Comparison of ENCODE assay signal across 2 cellular contexts in genomic region chrX:129249563-129249962, GRCh38.
TF ChIP-seq lines count a peak whose summit lies in the region.

No MANE protein-coding gene starts in this region.

TF ChIP-seq in HepG2, 621 proteins besides CTCF, POLR2A, EP300 and RAD21 (continued from another document):
- TF ChIP-seq MAFF (IDR thresholded peaks at IDR 0.05; ENCODE audit: low read depth, low read length) = 0 out of 2 replicates have a peak, but pooled peaks have one; percentile 20

TF ChIP-seq in IMR-90, 13 proteins besides CTCF, POLR2A, EP300 and RAD21 (continued from another document):
- no peak for TF ChIP-seq ELK1 (IDR thresholded peaks at IDR 0.05; ENCODE audit: borderline replicate concordance, low read depth, low read length)
